8 cellular contexts compared by ENCODE assay signal in genomic region chr2:120252207-120253020, GRCh38. TPM values are rescaled to one million over a fixed set of nuclear protein-coding genes. Genes with fewer than 3 reads are reported as not detected.
DNase-seq lines count a peak whose midpoint lies in the region; ATAC-seq lines count a peak whose summit lies in the region.

RALB (plus strand) TSS chr2:120252852; CDS start chr2:120278665, 25,813 bp downstream.

- peaks cover 0 to 10% (median 0%) of the 10 kb centered on the region in 3 donors for H3K36me3 Mint-ChIP-seq in CD8-positive, alpha-beta memory T cell

- H3K4me3 ChIP-seq in CD8-positive, alpha-beta memory T cell (ENCODE audit: low read length), result peak within 1 kb of the TSS; percentile 97

- ATAC-seq in GM19468 (IDR thresholded peaks at IDR 0.05; ENCODE audit: extremely low read depth, unreplicated experiment), result peak; percentile 92

- peak within 1 kb of the TSS; percentile 85 to 99 (median 96) for H3K27ac Mint-ChIP-seq in CD8-positive, alpha-beta memory T cell

- no peaks in the 10 kb centered on the region for H3K9me3 ChIP-seq in CD8-positive, alpha-beta memory T cell (ENCODE audit: low read length)

- H3K27me3 ChIP-seq in CD8-positive, alpha-beta memory T cell (ENCODE audit: insufficient read depth, low read length, poor library complexity, severe bottlenecking), result no peaks in the 10 kb centered on the region

- H3K4me1 ChIP-seq in CD8-positive, alpha-beta memory T cell (ENCODE audit: insufficient read depth, low read length), result peaks cover 21% of the 10 kb centered on the region

- H3K36me3 ChIP-seq in CD8-positive, alpha-beta memory T cell (ENCODE audit: insufficient read depth, low read length), result no peaks in the 10 kb centered on the region

- CTCF ChIA-PET in CD8-positive, alpha-beta memory T cell (lab: Charles Lee), result interaction anchor here (0.7 to 2.0 kb wide), 8 partner anchors 9 to 142 kb away, joined by 3 to 9 read pairs (median 3); no protein-coding TSS in a partner anchor

- H3K27me3 Mint-ChIP-seq in CD8-positive, alpha-beta memory T cell, result peaks cover 16 to 22% of the 10 kb centered on the region in 2 donors

- peaks cover 29 to 52% (median 51%) of the 10 kb centered on the region in 3 donors for H3K4me1 Mint-ChIP-seq in CD8-positive, alpha-beta memory T cell

- peak; percentile 97 to 99 (median 99) for DNase-seq in CD8-positive, alpha-beta memory T cell
- DNase-seq in HS-5 (ENCODE audit: low read depth) (peak; percentile 96), lung microvascular endothelial cell (ENCODE audit: low read depth in 2 of 2) (peak; percentile 99)
- DNase-seq in NK-92 treated with Interleukin-12 subunit alpha and Interleukin-12 subunit beta, amount 100 ng/mL, for 24 hours (lab: John Stamatoyannopoulos, UW), result peak; percentile 99
- peak; percentile 98 for DNase-seq in activated CD8-positive, alpha-beta memory T cell treated with anti-CD3 and anti-CD28 coated beads for 24 hours
- DNase-seq in effector CD8-positive, alpha-beta T cell (lab: John Stamatoyannopoulos, UW), result peak; percentile 98
- peak; percentile 96 to 98 (median 98) for DNase-seq in stimulated activated CD4-positive, alpha-beta T cell treated with anti-CD3 and anti-CD28 coated beads, TNF-alpha, amount 100 ng/mL, for 48 hours (ENCODE audit: low read depth in 3 of 3)

- H3K4me3 Mint-ChIP-seq in CD8-positive, alpha-beta memory T cell, result peak within 1 kb of the TSS; percentile 98 to 99 (median 99)

- peak within 1 kb of the TSS; percentile 79 for H3K27ac ChIP-seq in CD8-positive, alpha-beta memory T cell (ENCODE audit: low read depth, low read length)

- H3K9me3 Mint-ChIP-seq in CD8-positive, alpha-beta memory T cell, result no peaks in the 10 kb centered on the region

- POLR2A ChIA-PET in CD8-positive, alpha-beta memory T cell (lab: Charles Lee), result interaction anchor here (0.5 to 3.4 kb wide), 10 partner anchors 20 to 886 kb away, joined by 3 to 23 read pairs (median 4); partner anchors contain the start of genes C2orf76, DBI, PTPN4 and TMEM177

RNA-seq across cellular contexts. Expression of gene RALB, which starts in this region (rescaled TPM):
- 10 to 100 TPM; 37.3 to 39.6 TPM for total RNA-seq in CD8-positive, alpha-beta memory T cell
- polyA plus RNA-seq in CD8-positive, alpha-beta memory T cell, result 32.5 TPM
- 135 and 202 TPM in 2 replicates for total RNA-seq in lung microvascular endothelial cell

Comparison
In these comparisons a context has a peak if more than half of its experiments do, and no peak if none do; other contexts are left out.
1. Peak in every context shown above with its lines: DNase-seq, ATAC-seq, H3K4me3 ChIP-seq and H3K27ac ChIP-seq.